8 cellular contexts compared by ENCODE assay signal in genomic region chr6:159106627-159107241, GRCh38.
DNase-seq lines count a peak whose midpoint lies in the region; ATAC-seq, FAIRE-seq and TF ChIP-seq lines count a peak whose summit lies in the region.

No MANE protein-coding gene starts in this region.

- H3K36me3 ChIP-seq in parathyroid adenoma (ENCODE audit: control insufficient read depth, insufficient read depth, low read length) = no peaks in the 10 kb centered on the region
- no peaks in the 10 kb centered on the region for H3K36me3 ChIP-seq in upper lobe of right lung

- H3K9me3 ChIP-seq in parathyroid adenoma (ENCODE audit: control insufficient read depth, low read length) (no peaks in the 10 kb centered on the region), upper lobe of right lung (no peaks in the 10 kb centered on the region)

- no peak overlapping the region for H3K27ac ChIP-seq in parathyroid adenoma
- H3K27ac ChIP-seq in upper lobe of right lung = peak overlapping the region; percentile 24

- TF ChIP-seq CTCF in parathyroid adenoma (IDR thresholded peaks at IDR 0.05) = no peak
- TF ChIP-seq CTCF in upper lobe of right lung (IDR thresholded peaks at IDR 0.05) = no peak

- H3K9ac ChIP-seq in parathyroid adenoma = no peak overlapping the region

- FAIRE-seq in frontal cortex (lab: Jason Lieb, UNC) = peak; percentile 54

- peak in 11 of 14 donors; percentile 29 to 82 (median 57) for DNase-seq in C1 segment of cervical spinal cord (lab: John Stamatoyannopoulos, UW)
- peak; percentile 23 for DNase-seq in GM19238 (ENCODE audit: insufficient read length, low spot score)
- peak; percentile 76 for DNase-seq in OCI-M2 (lab: John Stamatoyannopoulos, UW; ENCODE audit: unreplicated experiment)
- DNase-seq in activated T-cell treated with anti-CD3 and anti-CD28 coated beads, Interleukin-2, amount 50 U/mL, for 4 hours = peak; percentile 87
- peak; percentile 49 to 60 for DNase-seq in frontal cortex (ENCODE audit: low spot score in 2 of 2)
- DNase-seq in upper lobe of right lung = no peak

- peak overlapping the region; percentile 76 for H3K4me3 Mint-ChIP-seq in activated T-cell treated with anti-CD3 and anti-CD28 coated beads, Interleukin-2, amount 50 U/mL, for 4 hours

- H3K4me1 ChIP-seq in parathyroid adenoma (no peaks in the 10 kb centered on the region), upper lobe of right lung (peaks cover 16% of the 10 kb centered on the region)

- H3K27me3 ChIP-seq in parathyroid adenoma (ENCODE audit: control insufficient read depth, insufficient read depth, low read length) = no peaks in the 10 kb centered on the region
- H3K27me3 ChIP-seq in upper lobe of right lung = no peaks in the 10 kb centered on the region

- H3K4me3 ChIP-seq in parathyroid adenoma (ENCODE audit: low read depth, low read length) = no peak overlapping the region
- peak overlapping the region; percentile 6 for H3K4me3 ChIP-seq in upper lobe of right lung

- H3K4me1 Mint-ChIP-seq in activated T-cell treated with anti-CD3 and anti-CD28 coated beads, Interleukin-2, amount 50 U/mL, for 4 hours (ENCODE audit: low read depth) = peaks cover 90% of the 10 kb centered on the region

- H3K9me3 Mint-ChIP-seq in activated T-cell treated with anti-CD3 and anti-CD28 coated beads, Interleukin-2, amount 50 U/mL, for 4 hours = no peaks in the 10 kb centered on the region

- H3K4me2 ChIP-seq in parathyroid adenoma (ENCODE audit: low read length) = no peak overlapping the region

- H3K27me3 Mint-ChIP-seq in activated T-cell treated with anti-CD3 and anti-CD28 coated beads, Interleukin-2, amount 50 U/mL, for 4 hours (ENCODE audit: low read depth) = no peaks in the 10 kb centered on the region

- ATAC-seq in HG03378 (IDR thresholded peaks at IDR 0.05; ENCODE audit: unreplicated experiment) = peak; percentile 86
- peak; percentile 85 to 86 for ATAC-seq in activated T-cell treated with anti-CD3 and anti-CD28 coated beads, Interleukin-2, amount 50 U/mL, for 4 hours
- ATAC-seq in upper lobe of right lung = peak; percentile 85

- intact Hi-C loops in upper lobe of right lung (cut with DNase I) = loop anchor here (10.0 kb wide), 1 partner anchor 62 kb away; the partner anchor contains the start of gene TAGAP

- H3K79me2 ChIP-seq in parathyroid adenoma = no peaks in the 10 kb centered on the region

- no peaks in the 10 kb centered on the region for H3K36me3 Mint-ChIP-seq in activated T-cell treated with anti-CD3 and anti-CD28 coated beads, Interleukin-2, amount 50 U/mL, for 4 hours (ENCODE audit: insufficient read depth)

- H2AFZ ChIP-seq in parathyroid adenoma = peak overlapping the region; percentile 70
